In genomic region chr21:34923202-34923601, GRCh38 we compare ENCODE assay signal across 17 cellular contexts.
"Had no signal": no experiment of that assay in that cellular context is flagged by ENCODE, and none has a peak within 500 bp of the region (broad histone marks: within the 10 kb centered on the region; RNA-seq: fewer than 3 reads in every experiment).

No MANE protein-coding gene starts in this region.

- H3K4me3 Mint-ChIP-seq: activated CD4-positive, alpha-beta memory T cell treated with anti-CD3 and anti-CD28 coated beads for 36 hours; activated T-cell treated with anti-CD3 and anti-CD28 coated beads, Interleukin-2, amount 50 U/mL, for 24 hours had no signal

- ATAC-seq: body of pancreas; stimulated activated naive CD8-positive, alpha-beta T cell treated with anti-CD3 and anti-CD28 coated beads, Interleukin-15, Interleukin-2, amounts not matched to agents 100 U/mL and 50 U/mL, for 24 hours had no signal

- H3K27me3 Mint-ChIP-seq: activated CD4-positive, alpha-beta memory T cell treated with anti-CD3 and anti-CD28 coated beads for 36 hours; activated T-cell treated with anti-CD3 and anti-CD28 coated beads, Interleukin-2, amount 50 U/mL, for 24 hours had no signal

- H3K9me3 Mint-ChIP-seq: activated CD4-positive, alpha-beta memory T cell treated with anti-CD3 and anti-CD28 coated beads for 36 hours; activated T-cell treated with anti-CD3 and anti-CD28 coated beads, Interleukin-2, amount 50 U/mL, for 24 hours had no signal

- DNase-seq: activated CD4-positive, alpha-beta memory T cell treated with anti-CD3 and anti-CD28 coated beads for 36 hours; activated effector memory CD4-positive, alpha-beta T cell treated with anti-CD3 and anti-CD28 coated beads, Interleukin-2, amount 50 U/mL, for 16 hours; activated T-cell treated with anti-CD3 and anti-CD28 coated beads, Interleukin-2, amount 50 U/mL, for 24 hours; amygdala; body of pancreas; dermis blood vessel endothelial cell; immature natural killer cell; kidney glomerular epithelial cell; left ventricle myocardium inferior; mammary epithelial cell; midbrain; occipital lobe; posterior cingulate gyrus; spleen; stimulated activated naive CD8-positive, alpha-beta T cell treated with anti-CD3 and anti-CD28 coated beads, Interleukin-15, Interleukin-2, amounts not matched to agents 100 U/mL and 50 U/mL, for 24 hours; substantia nigra had no signal

- H3K27ac Mint-ChIP-seq: activated CD4-positive, alpha-beta memory T cell treated with anti-CD3 and anti-CD28 coated beads for 36 hours had no signal

- FAIRE-seq: TTC549 had no signal
